12 cellular contexts compared by ENCODE assay signal in genomic region chr1:196400478-196401453, GRCh38.
DNase-seq lines count a peak whose midpoint lies in the region; ATAC-seq and TF ChIP-seq lines count a peak whose summit lies in the region.
"Had no signal": no experiment of that assay in that cellular context is flagged by ENCODE, and none has a peak within 500 bp of the region (broad histone marks: within the 10 kb centered on the region; RNA-seq: fewer than 3 reads in every experiment).

No MANE protein-coding gene starts in this region.

- ATAC-seq in HG02970 (IDR thresholded peaks at IDR 0.05; ENCODE audit: low FRiP score, unreplicated experiment) (no peak), GM21717 (IDR thresholded peaks at IDR 0.05; ENCODE audit: unreplicated experiment) (no peak), GM21529 (IDR thresholded peaks at IDR 0.05; ENCODE audit: unreplicated experiment) (no peak)
- ATAC-seq: stimulated activated naive B cell treated with anti-CD40 and anti-IgM and Interleukin-4, amounts not matched to agents 10 μg/mL and 1 μg/mL and 100 μg/mL, for 72 hours had no signal

- H3K4me1 Mint-ChIP-seq in chondrocyte (ENCODE audit: low read depth) = peaks cover 42% of the 10 kb centered on the region
- H3K4me1 Mint-ChIP-seq: stimulated activated naive B cell treated with anti-CD40 and anti-IgM and Interleukin-4, amounts not matched to agents 10 μg/mL and 1 μg/mL and 100 μg/mL, for 72 hours had no signal

- peak overlapping the region; percentile 80 for H2AFZ ChIP-seq in ACC112 (ENCODE audit: low read length, unreplicated experiment)

- H3K36me3 ChIP-seq in ACC112 (ENCODE audit: insufficient read depth, low read length) (no peaks in the 10 kb centered on the region; the same call in 1 of the 2 replicates), liver (ENCODE audit: control insufficient read depth in 4 of 4, insufficient read depth in 3 of 4, low read depth in 1 of 4, low read length in 3 of 4) (no peaks in the 10 kb centered on the region)

- TF ChIP-seq CTCF in chondrocyte (IDR thresholded peaks at IDR 0.05) (no peak), liver (IDR thresholded peaks at IDR 0.05; ENCODE audit: low read depth, low read length, missing input control) (no peak)

- DNase-seq in M059J (ENCODE audit: low read depth) = peak; percentile 98
- no peak for DNase-seq in chondrocyte (ENCODE audit: low spot score)
- DNase-seq in NOMO-1 treated with dmso at 0.1 percent for 144 hours (lab: John Stamatoyannopoulos, UW; ENCODE audit: unreplicated experiment) = no peak
- DNase-seq: central memory CD4-positive, alpha-beta T cell; stimulated activated naive B cell treated with anti-CD40 and anti-IgM and Interleukin-4, amounts not matched to agents 10 μg/mL and 1 μg/mL and 100 μg/mL, for 72 hours; T-helper 9 cell had no signal

- H3K4me3 ChIP-seq in ACC112 (ENCODE audit: low read depth, low read length) (peak overlapping the region; percentile 58), liver (ENCODE audit: low read depth in 1 of 3, low read length in 3 of 3) (peak overlapping the region in 2 of 3 donors; percentile 13 to 19)

- H3K9ac ChIP-seq in liver (ENCODE audit: low read depth in 1 of 2, low read length in 2 of 2) = peak overlapping the region; percentile 3 to 47

- 38% methylated on average over 7 of the region's 7 CpGs for WGBS in liver

- H3K79me2 ChIP-seq in ACC112 (ENCODE audit: control insufficient read depth, insufficient read depth, low read length, unreplicated experiment) = no peaks in the 10 kb centered on the region

- H3K36me3 Mint-ChIP-seq in chondrocyte (ENCODE audit: low read depth) = peaks cover 1% of the 10 kb centered on the region
- H3K36me3 Mint-ChIP-seq: stimulated activated naive B cell treated with anti-CD40 and anti-IgM and Interleukin-4, amounts not matched to agents 10 μg/mL and 1 μg/mL and 100 μg/mL, for 72 hours had no signal

- peak; percentile 35 to 65 for TF ChIP-seq RAD21 in liver (IDR thresholded peaks at IDR 0.05)

- H3K27me3 ChIP-seq in ACC112 (ENCODE audit: insufficient read depth, low read length) (no peaks in the 10 kb centered on the region), liver (ENCODE audit: control insufficient read depth in 4 of 4, insufficient read depth in 4 of 4, low read length in 3 of 4) (no peaks in the 10 kb centered on the region)

- H3K9me3 Mint-ChIP-seq in chondrocyte (ENCODE audit: low read depth) = no peaks in the 10 kb centered on the region
- H3K9me3 Mint-ChIP-seq: stimulated activated naive B cell treated with anti-CD40 and anti-IgM and Interleukin-4, amounts not matched to agents 10 μg/mL and 1 μg/mL and 100 μg/mL, for 72 hours had no signal

- H3K9me3 ChIP-seq in liver (ENCODE audit: control insufficient read depth in 4 of 4, low read length in 3 of 4) = no peaks in the 10 kb centered on the region

- peak overlapping the region; percentile 76 for H3K27ac Mint-ChIP-seq in chondrocyte (ENCODE audit: unreplicated experiment)
- H3K27ac Mint-ChIP-seq: stimulated activated naive B cell treated with anti-CD40 and anti-IgM and Interleukin-4, amounts not matched to agents 10 μg/mL and 1 μg/mL and 100 μg/mL, for 72 hours had no signal

- no peaks in the 10 kb centered on the region for H3K27me3 Mint-ChIP-seq in chondrocyte (ENCODE audit: low read depth)
- H3K27me3 Mint-ChIP-seq: stimulated activated naive B cell treated with anti-CD40 and anti-IgM and Interleukin-4, amounts not matched to agents 10 μg/mL and 1 μg/mL and 100 μg/mL, for 72 hours had no signal

- H3K4me3 Mint-ChIP-seq in chondrocyte (ENCODE audit: unreplicated experiment) = no peak overlapping the region
- H3K4me3 Mint-ChIP-seq: stimulated activated naive B cell treated with anti-CD40 and anti-IgM and Interleukin-4, amounts not matched to agents 10 μg/mL and 1 μg/mL and 100 μg/mL, for 72 hours had no signal

- peaks cover 38% of the 10 kb centered on the region for H3K4me1 ChIP-seq in ACC112 (ENCODE audit: control insufficient read depth, insufficient read depth, low read length, unreplicated experiment)
- H3K4me1 ChIP-seq in liver (ENCODE audit: control insufficient read depth in 4 of 4, insufficient read depth in 4 of 4, low read length in 3 of 4) = peaks cover 2 to 27% (median 12%) of the 10 kb centered on the region in 4 donors

- peak overlapping the region; percentile 59 for H3K27ac ChIP-seq in ACC112 (ENCODE audit: low read depth, low read length)
- peak overlapping the region; percentile 85 to 91 for H3K27ac ChIP-seq in liver (ENCODE audit: low read depth in 1 of 2, low read length in 2 of 2)
- H3K27ac ChIP-seq: C4-2B had no signal

TF ChIP-seq in liver, 16 proteins besides CTCF, POLR2A, EP300 and RAD21:
- TF ChIP-seq EGR1 (IDR thresholded peaks at IDR 0.05; ENCODE audit: low read depth in 2 of 2) (peak in 1 of 2 donors; percentile 26), SP1 (IDR thresholded peaks at IDR 0.05) (peak; percentile 83), TAF1 (conservative IDR thresholded peaks at IDR 0.05) (peak; percentile 38), MAX (IDR thresholded peaks at IDR 0.05) (peak; percentile 43), GABPA (IDR thresholded peaks at IDR 0.05 in 1 of 2, conservative IDR thresholded peaks at IDR 0.05 in 1 of 2) (no peak), RXRA (IDR thresholded peaks at IDR 0.05) (peak; percentile 82 to 86), NR2F2 (IDR thresholded peaks at IDR 0.05) (peak; percentile 95), ZBTB33 (IDR thresholded peaks at IDR 0.05) (no peak), FOXA1 (IDR thresholded peaks at IDR 0.05) (peak; percentile 53), HNF4A (conservative IDR thresholded peaks at IDR 0.05) (peak in 1 of 2 donors; percentile 73), YY1 (IDR thresholded peaks at IDR 0.05) (peak; percentile 91), REST (IDR thresholded peaks at IDR 0.05) (peak; percentile 52), HNF4G (IDR thresholded peaks at IDR 0.05) (peak; percentile 21), FOXA2 (IDR thresholded peaks at IDR 0.05) (peak; percentile 84), ATF3 (IDR thresholded peaks at IDR 0.05) (no peak), JUND (IDR thresholded peaks at IDR 0.05) (peak in 1 of 2 donors; percentile 44)
TF ChIP-seq in liver: peak in this region for 13.
